Comparison of ENCODE assay signal across 9 cellular contexts in genomic region chr5:66004216-66004615, GRCh38.
"Had no signal": no experiment of that assay in that cellular context is flagged by ENCODE, and none has a peak within 500 bp of the region (broad histone marks: within the 10 kb centered on the region; RNA-seq: fewer than 3 reads in every experiment).

No MANE protein-coding gene starts in this region.

- H3K27me3 Mint-ChIP-seq: IgD-negative memory B cell had no signal

- H3K4me3 Mint-ChIP-seq: HFFc6, IgD-negative memory B cell had no signal

- H3K4me3 ChIP-seq: GM23248, HAP-1 had no signal

- ATAC-seq: HCT116, HepG2 had no signal

- H2AFZ ChIP-seq: GM23248 had no signal

- H3K9ac ChIP-seq: GM23248 had no signal

- H3K9me3 Mint-ChIP-seq: HFFc6 had no signal

- H3K9me3 ChIP-seq: HAP-1 had no signal

- DNase-seq: GM23248, GOT3, H7, HFFc6 had no signal

- H3K27ac ChIP-seq: GM23248, HL-60 had no signal
